Comparison of ENCODE assay signal across 8 cellular contexts in the genomic region with DNA sequence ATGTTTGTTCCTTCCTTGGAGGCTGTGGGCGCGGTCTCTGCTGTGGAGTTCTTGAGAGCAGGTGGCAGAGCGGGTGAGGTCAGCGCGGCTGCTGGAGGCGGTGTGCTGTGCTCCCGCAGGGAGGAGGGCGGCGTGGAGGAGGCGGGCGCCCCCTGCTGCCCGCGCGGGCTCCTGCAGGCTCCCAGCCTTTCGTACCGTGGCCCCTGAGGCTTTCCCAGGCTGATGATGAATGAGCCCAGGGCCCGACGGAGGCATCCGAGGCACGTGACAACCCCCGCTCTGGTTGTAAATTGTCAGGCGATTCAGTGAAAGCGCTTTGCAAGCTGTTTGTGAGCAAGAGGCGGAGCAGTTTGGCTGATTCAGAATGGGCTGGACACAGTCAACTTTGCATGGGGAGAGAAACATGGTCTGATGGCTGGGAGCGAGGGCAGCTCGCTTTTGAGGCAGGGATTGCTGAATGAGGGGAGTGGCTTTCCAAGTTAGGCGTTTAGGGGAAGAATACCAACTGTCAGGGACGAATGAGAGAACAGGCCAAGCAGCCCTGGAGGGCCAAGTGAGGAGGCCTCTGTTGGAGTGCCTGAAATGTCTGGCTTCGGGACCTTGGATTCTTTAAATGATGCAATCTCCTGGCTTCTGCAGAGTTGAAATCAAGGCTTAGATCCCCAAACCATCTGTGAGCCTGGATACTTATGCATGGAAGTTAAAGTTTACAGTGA. TPM values are rescaled to one million over a fixed set of nuclear protein-coding genes. Genes with fewer than 3 reads are reported as not detected.
DNase-seq lines count a peak whose midpoint lies in the region; ATAC-seq and TF ChIP-seq lines count a peak whose summit lies in the region.

No MANE protein-coding gene starts in this region.

- ATAC-seq in HG03025 (IDR thresholded peaks at IDR 0.05; ENCODE audit: low FRiP score, unreplicated experiment) = peak; percentile 72

- DNase-seq in NCI-H524 (lab: John Stamatoyannopoulos, UW) = peak; percentile 52 to 79
- DNase-seq in activated CD8-positive, alpha-beta memory T cell treated with anti-CD3 and anti-CD28 coated beads for 1 hour (ENCODE audit: extremely low read depth in 1 of 2, low read depth in 1 of 2) = peak; percentile 59 to 67
- peak; percentile 63 for DNase-seq in effector CD4-positive, alpha-beta T cell
- peak; percentile 89 to 92 for DNase-seq in lung microvascular endothelial cell (ENCODE audit: low read depth in 2 of 2)
- peak; percentile 64 to 80 (median 72) for DNase-seq in stimulated activated CD4-positive, alpha-beta T cell treated with anti-CD3 and anti-CD28 coated beads, TNF-alpha, amount 100 ng/mL, for 48 hours (ENCODE audit: low read depth in 3 of 3)
- no peak for DNase-seq in NCI-H2227 (lab: John Stamatoyannopoulos, UW; ENCODE audit: unreplicated experiment)

- TF ChIP-seq CTCF in GM12875 (IDR thresholded peaks at IDR 0.05; ENCODE audit: borderline replicate concordance, insufficient read depth, low read depth, low read length) = peak; percentile 92

- no peak overlapping the region for H3K4me3 ChIP-seq in GM12875 (ENCODE audit: low read depth, low read length)

RNA-seq across cellular contexts. Expression of a gene that starts 46.6 kb away (rescaled TPM):
- 0.60 and 1.1 TPM in 2 replicates for total RNA-seq in lung microvascular endothelial cell
